8 cellular contexts compared by ENCODE assay signal in the genomic region with DNA sequence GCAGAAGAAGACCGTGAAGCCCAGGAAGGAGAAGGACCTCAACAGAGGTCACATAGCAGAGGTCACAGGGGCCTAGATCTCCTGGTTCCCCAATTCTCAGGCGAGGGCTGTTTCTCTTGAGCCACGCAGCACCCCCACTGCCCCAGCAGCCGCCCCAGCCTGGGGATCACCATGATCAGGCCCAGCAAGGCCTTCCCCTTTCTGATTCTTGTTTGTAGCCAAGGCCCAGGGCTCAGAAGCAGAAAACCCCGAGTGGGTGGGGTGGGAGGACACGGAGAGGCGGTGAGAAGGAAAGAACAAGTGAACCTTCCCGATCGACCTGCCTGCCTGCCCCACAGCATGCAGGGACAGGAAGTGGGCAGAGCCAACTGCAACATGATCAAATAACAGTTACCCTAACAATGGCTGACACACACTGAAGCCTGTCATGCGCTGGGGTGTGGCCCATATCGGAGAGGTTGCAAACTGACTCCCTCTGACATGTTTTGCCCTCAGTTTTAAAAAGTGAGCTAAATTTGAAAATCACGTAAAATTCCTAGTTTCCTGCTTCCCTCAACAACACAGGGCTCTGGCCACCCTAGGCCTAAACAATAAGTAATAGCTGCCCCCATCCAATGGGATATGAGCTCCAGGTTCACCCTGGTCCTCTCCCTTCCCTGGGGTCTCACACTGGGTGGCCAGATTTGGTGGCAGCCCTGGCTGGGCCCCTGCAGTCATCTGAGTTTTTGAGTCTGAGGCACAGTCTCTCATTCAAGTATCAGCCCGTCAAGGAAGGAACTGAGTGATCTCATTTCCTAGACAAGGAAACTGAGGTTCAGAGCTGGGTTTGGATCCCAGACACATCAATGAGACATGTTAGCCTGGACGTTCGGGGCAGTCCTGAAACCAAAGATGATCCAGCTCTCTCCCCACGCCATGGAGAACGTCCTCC. TPM values are rescaled to one million over a fixed set of nuclear protein-coding genes. Genes with fewer than 3 reads are reported as not detected.
DNase-seq lines count a peak whose midpoint lies in the region; ATAC-seq and TF ChIP-seq lines count a peak whose summit lies in the region.

No MANE protein-coding gene starts in this region.

- no peaks in the 10 kb centered on the region for H3K9me3 ChIP-seq in esophagus squamous epithelium

- peak in 1 of 6 experiments; percentile 5 for TF ChIP-seq CTCF in esophagus squamous epithelium (IDR thresholded peaks at IDR 0.05)

- H3K27ac ChIP-seq in esophagus squamous epithelium: peak overlapping the region; percentile 85 to 99 (median 98)

- H3K4me3 ChIP-seq in esophagus squamous epithelium: peak overlapping the region in 3 of 4 donors; percentile 12 to 38 (median 27)

- peak in 1 of 4 donors; percentile 52 for TF ChIP-seq POLR2A in esophagus squamous epithelium (IDR thresholded peaks at IDR 0.05)

- H3K27me3 ChIP-seq in esophagus squamous epithelium: no peaks in the 10 kb centered on the region

- ATAC-seq in GM19463 (IDR thresholded peaks at IDR 0.05; ENCODE audit: unreplicated experiment) (peak; percentile 86), HG02973 (IDR thresholded peaks at IDR 0.05; ENCODE audit: unreplicated experiment) (no peak)

- H3K36me3 ChIP-seq in esophagus squamous epithelium: peaks cover 0 to 37% (median 13%) of the 10 kb centered on the region in 3 donors

- peaks cover 89 to 100% (median 93%) of the 10 kb centered on the region in 3 donors for H3K4me1 ChIP-seq in esophagus squamous epithelium

- WGBS in esophagus squamous epithelium, 2 donors: 22 to 27% methylated on average over 7 to 9 of the region's 17 CpGs

- intact Hi-C loops in esophagus squamous epithelium (cut with DNase I): no loop called here

- peak; percentile 60 for DNase-seq in A172 (ENCODE audit: low spot score)
- DNase-seq in MV-4-11 (lab: John Stamatoyannopoulos, UW): peak; percentile 85
- peak; percentile 41 for DNase-seq in activated CD8-positive, alpha-beta memory T cell treated with anti-CD3 and anti-CD28 coated beads, Interleukin-2, amount 50 U/mL, for 24 hours (ENCODE audit: extremely low read depth)
- DNase-seq in esophagus squamous epithelium (lab: John Stamatoyannopoulos, UW): no peak
- peak; percentile 48 for DNase-seq in renal cortical epithelial cell (ENCODE audit: low read depth)
- no peak for DNase-seq in DMS79 treated with DMSO at 0.1 percent for 48 hours (lab: John Stamatoyannopoulos, UW)

RNA-seq across cellular contexts. Expression of gene PEDS1, which starts 6.5 kb away (rescaled TPM):
- 46.3 and 48.7 TPM in 2 replicates for total RNA-seq in A172 (2014; rRNA removed; shearing (Covaris generic))
- total RNA-seq in esophagus squamous epithelium: 10 to 100 TPM; 32.8 to 54.0 (median 46.7) TPM
- 19.4 and 22.6 TPM in 2 replicates for total RNA-seq in renal cortical epithelial cell

RNA-seq across cellular contexts. Expression of gene UBE2V1, which starts 34.0 kb away (rescaled TPM):
- 58.9 and 59.1 TPM in 2 replicates for total RNA-seq in A172 (2014; rRNA removed; shearing (Covaris generic))
- total RNA-seq in esophagus squamous epithelium: 10 to 100 TPM; 44.4 to 80.7 (median 63.4) TPM
- total RNA-seq in renal cortical epithelial cell: 15.5 and 56.4 TPM in 2 replicates

RNA-seq across cellular contexts. Expression of gene CEBPB, which starts 43.6 kb away (rescaled TPM):
- 26.8 and 31.5 TPM in 2 replicates for total RNA-seq in A172 (2014; rRNA removed; shearing (Covaris generic))
- 10 to 100 TPM; 31.3 to 46.5 (median 38.2) TPM for total RNA-seq in esophagus squamous epithelium
- total RNA-seq in renal cortical epithelial cell: 35.3 and 50.4 TPM in 2 replicates

Comparison
In these comparisons a context has a peak if more than half of its experiments do, and no peak if none do; other contexts are left out.
1. DNase-seq: peak in A172 (single experiment), MV-4-11 (single experiment), activated CD8-positive, alpha-beta memory T cell treated with anti-CD3 and anti-CD28 coated beads, Interleukin-2, amount 50 U/mL, for 24 hours (single experiment) and renal cortical epithelial cell (single experiment); none in esophagus squamous epithelium (single experiment) and DMS79 treated with DMSO at 0.1 percent for 48 hours (single experiment).